In genomic region chr4:140106277-140106842, GRCh38 we compare ENCODE assay signal across 29 cellular contexts.
"Had no signal": no experiment of that assay in that cellular context is flagged by ENCODE, and none has a peak within 500 bp of the region (broad histone marks: within the 10 kb centered on the region; RNA-seq: fewer than 3 reads in every experiment).

No MANE protein-coding gene starts in this region.

- FAIRE-seq: astrocyte, urothelium cell line had no signal

- H3K27ac ChIP-seq: epithelial cell of prostate, gastroesophageal sphincter, hepatocyte, neutrophil, sigmoid colon had no signal

- H3K4me3 ChIP-seq: gastroesophageal sphincter, hepatocyte, sigmoid colon, tibial nerve had no signal

- H3K27ac Mint-ChIP-seq: activated CD4-positive, alpha-beta memory T cell treated with anti-CD3 and anti-CD28 coated beads for 36 hours; activated CD4-positive, alpha-beta T cell treated with anti-CD3 and anti-CD28 coated beads, Interleukin-2, amount 10 ng/mL, durations not matched to agents 24 days and 14 days; activated T-helper 1 cell treated with anti-CD3 and anti-CD28 coated beads, Interleukin-12 subunit alpha, Interleukin-12 subunit beta, Interleukin-2, Interleukin-4 antibody, amounts not matched to agents 30 ng/mL and 10 ng/mL and 1 ng/mL, durations not matched to agents 14 hours and 24 hours and 36 hours; dendritic cell treated with granulocyte-macrophage colony-stimulating factor and Interleukin-4, amounts not matched to agents 40 ng/mL and 50 ng/mL, for 4 days; mesothelial cell of epicardium; naive B cell; nephron progenitor cell had no signal

- H2AFZ ChIP-seq: hepatocyte had no signal

- H3K4me3 Mint-ChIP-seq: activated CD4-positive, alpha-beta memory T cell treated with anti-CD3 and anti-CD28 coated beads for 36 hours; activated CD4-positive, alpha-beta T cell treated with anti-CD3 and anti-CD28 coated beads, Interleukin-2, amount 10 ng/mL, durations not matched to agents 24 days and 14 days; activated T-helper 1 cell treated with anti-CD3 and anti-CD28 coated beads, Interleukin-12 subunit alpha, Interleukin-12 subunit beta, Interleukin-2, Interleukin-4 antibody, amounts not matched to agents 30 ng/mL and 10 ng/mL and 1 ng/mL, durations not matched to agents 14 hours and 24 hours and 36 hours; dendritic cell treated with granulocyte-macrophage colony-stimulating factor and Interleukin-4, amounts not matched to agents 40 ng/mL and 50 ng/mL, for 4 days; mesothelial cell of epicardium; naive B cell; nephron progenitor cell had no signal

- H3K36me3 ChIP-seq: gastroesophageal sphincter, neutrophil, sigmoid colon, tibial nerve had no signal

- H3K4me2 ChIP-seq: hepatocyte had no signal

- H3K36me3 Mint-ChIP-seq: activated CD4-positive, alpha-beta memory T cell treated with anti-CD3 and anti-CD28 coated beads for 36 hours had no signal

- DNase-seq: activated CD4-positive, alpha-beta memory T cell treated with anti-CD3 and anti-CD28 coated beads for 36 hours; activated CD4-positive, alpha-beta T cell treated with anti-CD3 and anti-CD28 coated beads, Interleukin-2, amount 10 ng/mL, durations not matched to agents 24 days and 14 days; activated CD4-positive, CD25-positive, alpha-beta regulatory T cell treated with anti-CD3 and anti-CD28 coated beads, Interleukin-2, amount 50 U/mL, for 72 hours; activated CD8-positive, alpha-beta memory T cell treated with anti-CD3 and anti-CD28 coated beads, Interleukin-2, amount 50 U/mL, for 4 hours; activated gamma-delta T cell treated with Interleukin-2 at 50 U/mL for 16 hours; activated naive CD4-positive, alpha-beta T cell treated with anti-CD3 and anti-CD28 coated beads, Interleukin-2, amount 50 U/mL, for 16 hours; activated T-cell treated with anti-CD3 and anti-CD28 coated beads, Interleukin-2, amount 50 U/mL, for 1 hour; amniotic stem cell; central memory CD4-positive, alpha-beta T cell; islet precursor cell; left ventricle myocardium superior; mammary epithelial cell; naive B cell; nephron progenitor cell; retina; sigmoid colon; stimulated activated CD4-positive, alpha-beta T cell treated with anti-CD3 and anti-CD28 coated beads, Interleukin-15, amount 100 ng/mL, for 24 hours; stimulated activated CD4-positive, alpha-beta T cell treated with anti-CD3 and anti-CD28 coated beads, Interleukin-2, amount 100 ng/mL, for 24 hours; stimulated activated naive CD4-positive, alpha-beta T cell had no signal

- H3K4me1 ChIP-seq: gastroesophageal sphincter, sigmoid colon had no signal

- H3K27me3 Mint-ChIP-seq: dendritic cell treated with granulocyte-macrophage colony-stimulating factor and Interleukin-4, amounts not matched to agents 40 ng/mL and 50 ng/mL, for 4 days had no signal

- H3K9me3 ChIP-seq: gastroesophageal sphincter, neutrophil, sigmoid colon, tibial nerve had no signal

- H3K27me3 ChIP-seq: gastroesophageal sphincter, hepatocyte, neutrophil, sigmoid colon, tibial nerve had no signal

- ATAC-seq: gastroesophageal sphincter, left ventricle myocardium superior had no signal

- H3K9me3 Mint-ChIP-seq: activated CD4-positive, alpha-beta memory T cell treated with anti-CD3 and anti-CD28 coated beads for 36 hours; activated CD4-positive, alpha-beta T cell treated with anti-CD3 and anti-CD28 coated beads, Interleukin-2, amount 10 ng/mL, durations not matched to agents 24 days and 14 days; activated T-helper 1 cell treated with anti-CD3 and anti-CD28 coated beads, Interleukin-12 subunit alpha, Interleukin-12 subunit beta, Interleukin-2, Interleukin-4 antibody, amounts not matched to agents 30 ng/mL and 10 ng/mL and 1 ng/mL, durations not matched to agents 14 hours and 24 hours and 36 hours had no signal
